Comparison of ENCODE assay signal across 22 cellular contexts in genomic region chr9:126088336-126088735, GRCh38.
"Had no signal": no experiment of that assay in that cellular context is flagged by ENCODE, and none has a peak within 500 bp of the region (broad histone marks: within the 10 kb centered on the region; RNA-seq: fewer than 3 reads in every experiment).

No MANE protein-coding gene starts in this region.

- H3K36me3 ChIP-seq: esophagus muscularis mucosa, gastroesophageal sphincter, heart right ventricle, left lung, lower lobe of right lung had no signal

- H3K4me1 ChIP-seq: esophagus muscularis mucosa, foreskin keratinocyte, gastroesophageal sphincter, heart right ventricle, left lung, lower lobe of right lung had no signal

- H3K9me3 ChIP-seq: esophagus muscularis mucosa, gastroesophageal sphincter, heart right ventricle, left lung, lower lobe of right lung, mucosa of descending colon had no signal

- H3K4me3 ChIP-seq: coronary artery, dorsolateral prefrontal cortex, esophagus muscularis mucosa, gastroesophageal sphincter, heart right ventricle, left lung, lower lobe of right lung, mucosa of descending colon had no signal

- H3K27me3 ChIP-seq: foreskin keratinocyte, left lung had no signal

- ATAC-seq: foreskin keratinocyte, gastroesophageal sphincter, heart right ventricle, left cardiac atrium, left lung, left ventricle myocardium superior, lower lobe of right lung, mucosa of descending colon had no signal

- DNase-seq: dermis blood vessel endothelial cell; dorsolateral prefrontal cortex; effector CD4-positive, alpha-beta T cell; effector memory CD4-positive, alpha-beta T cell; foreskin keratinocyte; heart right ventricle; hippocampal formation; immature natural killer cell; islet precursor cell; left cardiac atrium; left ventricle myocardium superior; lower lobe of right lung; mesenchymal stem cell; mucosa of descending colon; naive B cell had no signal

- FAIRE-seq: colon, endothelial cell of umbilical vein, frontal cortex had no signal

- H3K27ac ChIP-seq: coronary artery, dorsolateral prefrontal cortex, esophagus muscularis mucosa, foreskin keratinocyte, gastroesophageal sphincter, heart right ventricle, left lung, lower lobe of right lung had no signal
